In genomic region chr7:23531794-23532489, GRCh38 we compare ENCODE assay signal across 1 cellular context.
A peak's percentile ranks its signal among the peaks of the same experiment; 100 is the strongest.
TF ChIP-seq lines count a peak whose summit lies in the region.

Gene TRA2A, minus strand, starts transcription at chr7:23531981. Its CDS starts 157 bp downstream, at chr7:23531824.

TF ChIP-seq in HepG2, 621 proteins besides CTCF, POLR2A, EP300 and RAD21 (continued from another document and continues in another):
- TF ChIP-seq STAT6 (CRISPR knock-in tag; IDR thresholded peaks at IDR 0.05; ENCODE audit: borderline replicate concordance), result no peak; the same call in 1 of the 2 replicates
- peak; percentile 95 for TF ChIP-seq YEATS2 (CRISPR knock-in tag; IDR thresholded peaks at IDR 0.05; ENCODE audit: borderline replicate concordance)
- TF ChIP-seq NFKB2 (CRISPR knock-in tag; IDR thresholded peaks at IDR 0.05; ENCODE audit: borderline replicate concordance), result peak; percentile 91
- TF ChIP-seq CEBPG (CRISPR knock-in tag; IDR thresholded peaks at IDR 0.05), result no peak
- TF ChIP-seq, protein P1, sequence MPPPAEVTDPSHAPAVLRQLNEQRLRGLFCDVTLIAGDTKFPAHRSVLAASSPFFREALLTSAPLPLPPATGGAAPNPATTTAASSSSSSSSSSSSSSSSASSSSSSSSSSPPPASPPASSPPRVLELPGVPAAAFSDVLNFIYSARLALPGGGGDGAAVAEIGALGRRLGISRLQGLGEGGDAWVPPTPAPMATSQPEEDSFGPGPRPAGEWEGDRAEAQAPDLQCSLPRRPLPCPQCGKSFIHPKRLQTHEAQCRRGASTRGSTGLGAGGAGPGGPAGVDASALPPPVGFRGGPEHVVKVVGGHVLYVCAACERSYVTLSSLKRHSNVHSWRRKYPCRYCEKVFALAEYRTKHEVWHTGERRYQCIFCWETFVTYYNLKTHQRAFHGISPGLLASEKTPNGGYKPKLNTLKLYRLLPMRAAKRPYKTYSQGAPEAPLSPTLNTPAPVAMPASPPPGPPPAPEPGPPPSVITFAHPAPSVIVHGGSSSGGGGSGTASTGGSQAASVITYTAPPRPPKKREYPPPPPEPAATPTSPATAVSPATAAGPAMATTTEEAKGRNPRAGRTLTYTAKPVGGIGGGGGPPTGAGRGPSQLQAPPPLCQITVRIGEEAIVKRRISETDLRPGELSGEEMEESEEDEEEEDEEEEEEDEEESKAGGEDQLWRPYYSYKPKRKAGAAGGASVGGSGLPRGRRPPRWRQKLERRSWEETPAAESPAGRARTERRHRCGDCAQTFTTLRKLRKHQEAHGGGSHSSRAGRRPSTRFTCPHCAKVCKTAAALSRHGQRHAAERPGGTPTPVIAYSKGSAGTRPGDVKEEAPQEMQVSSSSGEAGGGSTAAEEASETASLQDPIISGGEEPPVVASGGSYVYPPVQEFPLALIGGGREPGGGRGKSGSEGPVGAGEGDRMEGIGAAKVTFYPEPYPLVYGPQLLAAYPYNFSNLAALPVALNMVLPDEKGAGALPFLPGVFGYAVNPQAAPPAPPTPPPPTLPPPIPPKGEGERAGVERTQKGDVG (CRISPR knock-in tag; IDR thresholded peaks at IDR 0.05; ENCODE audit: borderline replicate concordance), result peak; percentile 31; the same call in 1 of the 2 replicates
- peak; percentile 52 for TF ChIP-seq ZSCAN9 (CRISPR knock-in tag; IDR thresholded peaks at IDR 0.05; ENCODE audit: borderline replicate concordance)
- 0 out of 2 replicates have a peak, but pooled peaks have one; percentile 23 for TF ChIP-seq KDM3A (CRISPR knock-in tag; IDR thresholded peaks at IDR 0.05; ENCODE audit: low read depth)
- TF ChIP-seq ZBTB43 (CRISPR knock-in tag; conservative IDR thresholded peaks at IDR 0.05), result peak; percentile 87
- TF ChIP-seq, protein P2, sequence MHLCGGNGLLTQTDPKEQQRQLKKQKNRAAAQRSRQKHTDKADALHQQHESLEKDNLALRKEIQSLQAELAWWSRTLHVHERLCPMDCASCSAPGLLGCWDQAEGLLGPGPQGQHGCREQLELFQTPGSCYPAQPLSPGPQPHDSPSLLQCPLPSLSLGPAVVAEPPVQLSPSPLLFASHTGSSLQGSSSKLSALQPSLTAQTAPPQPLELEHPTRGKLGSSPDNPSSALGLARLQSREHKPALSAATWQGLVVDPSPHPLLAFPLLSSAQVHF (CRISPR knock-in tag; IDR thresholded peaks at IDR 0.05), result 0 out of 2 replicates have a peak, but pooled peaks have one; percentile 30
- TF ChIP-seq BORCS8-MEF2B (CRISPR knock-in tag; IDR thresholded peaks at IDR 0.05), result 0 out of 2 replicates have a peak, but pooled peaks have one; percentile 30
- no peak for TF ChIP-seq ZNF510 (CRISPR knock-in tag; IDR thresholded peaks at IDR 0.05; ENCODE audit: low read depth)
- no peak for TF ChIP-seq RELA (CRISPR knock-in tag; IDR thresholded peaks at IDR 0.05)
- no peak for TF ChIP-seq ZEB1 (IDR thresholded peaks at IDR 0.05; ENCODE audit: insufficient replicate concordance, low read depth)
- peak; percentile 79; the same call in 1 of the 2 replicates for TF ChIP-seq POLR2AphosphoS2 (IDR thresholded peaks at IDR 0.05; ENCODE audit: low read depth, low read length)
- peak; percentile 70; the same call in 1 of the 2 replicates for TF ChIP-seq ZNF205 (CRISPR knock-in tag; IDR thresholded peaks at IDR 0.05)
- no peak for TF ChIP-seq SKIL (CRISPR knock-in tag; IDR thresholded peaks at IDR 0.05; ENCODE audit: borderline replicate concordance)
- peak; percentile 88; the same call in 1 of the 2 replicates for TF ChIP-seq REPIN1 (CRISPR knock-in tag; IDR thresholded peaks at IDR 0.05; ENCODE audit: borderline replicate concordance, low read depth)
- TF ChIP-seq REST (IDR thresholded peaks at IDR 0.05; ENCODE audit: borderline replicate concordance in 1 of 2, low read depth in 1 of 2, low read length in 2 of 2), result peak in 1 of 2 experiments; percentile 77; a peak in 2 of 4 replicates
- TF ChIP-seq ZNF251 (CRISPR knock-in tag; IDR thresholded peaks at IDR 0.05), result no peak
- peak; percentile 65; the same call in 1 of the 2 replicates for TF ChIP-seq FOXC1 (CRISPR knock-in tag; IDR thresholded peaks at IDR 0.05; ENCODE audit: borderline replicate concordance)
- TF ChIP-seq KMT2A (CRISPR knock-in tag; IDR thresholded peaks at IDR 0.05), result peak; percentile 65; the same call in 1 of the 2 replicates
- peak; percentile 75; the same call in 1 of the 2 replicates for TF ChIP-seq ISL2 (CRISPR knock-in tag; IDR thresholded peaks at IDR 0.05)
- TF ChIP-seq, protein P3, sequence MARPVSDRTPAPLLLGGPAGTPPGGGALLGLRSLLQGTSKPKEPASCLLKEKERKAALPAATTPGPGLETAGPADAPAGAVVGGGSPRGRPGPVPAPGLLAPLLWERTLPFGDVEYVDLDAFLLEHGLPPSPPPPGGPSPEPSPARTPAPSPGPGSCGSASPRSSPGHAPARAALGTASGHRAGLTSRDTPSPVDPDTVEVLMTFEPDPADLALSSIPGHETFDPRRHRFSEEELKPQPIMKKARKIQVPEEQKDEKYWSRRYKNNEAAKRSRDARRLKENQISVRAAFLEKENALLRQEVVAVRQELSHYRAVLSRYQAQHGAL (CRISPR knock-in tag; IDR thresholded peaks at IDR 0.05; ENCODE audit: not compliant biosample characterization), result peak; percentile 90
- no peak for TF ChIP-seq GRHL1 (CRISPR knock-in tag; conservative IDR thresholded peaks at IDR 0.05)
- no peak for TF ChIP-seq ZBTB1 (CRISPR knock-in tag; IDR thresholded peaks at IDR 0.05; ENCODE audit: borderline replicate concordance)
- TF ChIP-seq HIVEP1 (CRISPR knock-in tag; IDR thresholded peaks at IDR 0.05), result peak; percentile 48; the same call in 1 of the 2 replicates
- no peak for TF ChIP-seq PCBP1 (IDR thresholded peaks at IDR 0.05; ENCODE audit: borderline replicate concordance, low read depth, low read length)
- TF ChIP-seq REL (CRISPR knock-in tag; conservative IDR thresholded peaks at IDR 0.05), result peak; percentile 73; the same call in 1 of the 2 replicates
- TF ChIP-seq ZSCAN12 (CRISPR knock-in tag; IDR thresholded peaks at IDR 0.05), result peak; percentile 63; the same call in 1 of the 2 replicates
- peak; percentile 67; the same call in 1 of the 2 replicates for TF ChIP-seq RFXAP (CRISPR knock-in tag; IDR thresholded peaks at IDR 0.05; ENCODE audit: borderline replicate concordance)
- TF ChIP-seq ZNF512 (CRISPR knock-in tag; IDR thresholded peaks at IDR 0.05), result no peak
- no peak for TF ChIP-seq ZNF549 (CRISPR knock-in tag; IDR thresholded peaks at IDR 0.05)
- TF ChIP-seq, protein P4, sequence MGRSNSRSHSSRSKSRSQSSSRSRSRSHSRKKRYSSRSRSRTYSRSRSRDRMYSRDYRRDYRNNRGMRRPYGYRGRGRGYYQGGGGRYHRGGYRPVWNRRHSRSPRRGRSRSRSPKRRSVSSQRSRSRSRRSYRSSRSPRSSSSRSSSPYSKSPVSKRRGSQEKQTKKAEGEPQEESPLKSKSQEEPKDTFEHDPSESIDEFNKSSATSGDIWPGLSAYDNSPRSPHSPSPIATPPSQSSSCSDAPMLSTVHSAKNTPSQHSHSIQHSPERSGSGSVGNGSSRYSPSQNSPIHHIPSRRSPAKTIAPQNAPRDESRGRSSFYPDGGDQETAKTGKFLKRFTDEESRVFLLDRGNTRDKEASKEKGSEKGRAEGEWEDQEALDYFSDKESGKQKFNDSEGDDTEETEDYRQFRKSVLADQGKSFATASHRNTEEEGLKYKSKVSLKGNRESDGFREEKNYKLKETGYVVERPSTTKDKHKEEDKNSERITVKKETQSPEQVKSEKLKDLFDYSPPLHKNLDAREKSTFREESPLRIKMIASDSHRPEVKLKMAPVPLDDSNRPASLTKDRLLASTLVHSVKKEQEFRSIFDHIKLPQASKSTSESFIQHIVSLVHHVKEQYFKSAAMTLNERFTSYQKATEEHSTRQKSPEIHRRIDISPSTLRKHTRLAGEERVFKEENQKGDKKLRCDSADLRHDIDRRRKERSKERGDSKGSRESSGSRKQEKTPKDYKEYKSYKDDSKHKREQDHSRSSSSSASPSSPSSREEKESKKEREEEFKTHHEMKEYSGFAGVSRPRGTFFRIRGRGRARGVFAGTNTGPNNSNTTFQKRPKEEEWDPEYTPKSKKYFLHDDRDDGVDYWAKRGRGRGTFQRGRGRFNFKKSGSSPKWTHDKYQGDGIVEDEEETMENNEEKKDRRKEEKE (IDR thresholded peaks at IDR 0.05), result no peak
